ENCODE assay signal across 13 cellular contexts in genomic region chr11:35282226-35282882, GRCh38.
DNase-seq lines count a peak whose midpoint lies in the region; ATAC-seq and TF ChIP-seq lines count a peak whose summit lies in the region.
"Had no signal": no experiment of that assay in that cellular context is flagged by ENCODE, and none has a peak within 500 bp of the region (broad histone marks: within the 10 kb centered on the region; RNA-seq: fewer than 3 reads in every experiment).

No MANE protein-coding gene starts in this region.

- H3K4me3 ChIP-seq in AG04450 (ENCODE audit: low read depth, low read length) (no peak overlapping the region), Panc1 (ENCODE audit: low read depth in 2 of 2, low read length in 2 of 2) (no peak overlapping the region)
- H3K4me3 ChIP-seq: BLaER1, neural progenitor cell had no signal

- BruUV-seq in Panc1 (replicated peaks; lab: Mats Ljungman, UMichigan) = no TSS peak

- peaks cover 6% of the 10 kb centered on the region for H3K4me1 Mint-ChIP-seq in central memory CD8-positive, alpha-beta T cell
- peaks cover 11 to 42% of the 10 kb centered on the region in 2 donors for H3K4me1 Mint-ChIP-seq in natural killer cell treated with Interleukin-12 subunit alpha and Interleukin-12 subunit beta and Interleukin-15 and Interleukin-18, amount 100 ng/mL, for 72 hours (ENCODE audit: low read depth in 2 of 2)
- H3K4me1 Mint-ChIP-seq: neural progenitor cell had no signal

- intact Hi-C loops in Panc1 (cut with micrococcal nuclease; ENCODE audit: unreplicated experiment) = no loop called here

- H3K27me3 Mint-ChIP-seq in central memory CD8-positive, alpha-beta T cell = no peaks in the 10 kb centered on the region
- H3K27me3 Mint-ChIP-seq in natural killer cell treated with Interleukin-12 subunit alpha and Interleukin-12 subunit beta and Interleukin-15 and Interleukin-18, amount 100 ng/mL, for 72 hours = no peaks in the 10 kb centered on the region

- peak; percentile 73 for ATAC-seq in Panc1
- no peak for ATAC-seq in central memory CD8-positive, alpha-beta T cell (replicated peaks; ENCODE audit: extremely low read depth, poor library complexity, severe bottlenecking)
- peak; percentile 91 to 92 for ATAC-seq in natural killer cell treated with Interleukin-12 subunit alpha and Interleukin-12 subunit beta and Interleukin-15 and Interleukin-18, amount 100 ng/mL, for 72 hours
- ATAC-seq in GM18867 (IDR thresholded peaks at IDR 0.05; ENCODE audit: unreplicated experiment) = no peak

- DNase-seq in AG04450 (ENCODE audit: low read depth, low spot score) (peak; percentile 45), Panc1 (ENCODE audit: low read depth, low spot score) (no peak), ecto neural progenitor cell (ENCODE audit: low spot score) (no peak), DMS53 treated with DMSO at 0.1 percent for 48 hours (lab: John Stamatoyannopoulos, UW; ENCODE audit: unreplicated experiment) (no peak), NCI-H748 treated with DMSO at 0.1 percent for 48 hours (lab: John Stamatoyannopoulos, UW) (no peak)
- DNase-seq in central memory CD8-positive, alpha-beta T cell (ENCODE audit: low spot score in 2 of 2) = no peak
- no peak for DNase-seq in natural killer cell treated with Interleukin-12 subunit alpha and Interleukin-12 subunit beta and Interleukin-15 and Interleukin-18, amount 100 ng/mL, for 72 hours (ENCODE audit: low spot score)
- DNase-seq: hypothalamus; NCI-H1417; stimulated activated CD4-positive, alpha-beta T cell treated with anti-CD3 and anti-CD28 coated beads, Interleukin-4, amount 100 ng/mL, for 1 hour had no signal

- H3K4me3 Mint-ChIP-seq in central memory CD8-positive, alpha-beta T cell = no peak overlapping the region
- peak overlapping the region; percentile 51 for H3K4me3 Mint-ChIP-seq in natural killer cell treated with Interleukin-12 subunit alpha and Interleukin-12 subunit beta and Interleukin-15 and Interleukin-18, amount 100 ng/mL, for 72 hours
- H3K4me3 Mint-ChIP-seq: neural progenitor cell had no signal

- peak overlapping the region; percentile 27 for H3K27ac Mint-ChIP-seq in central memory CD8-positive, alpha-beta T cell (ENCODE audit: low read depth)
- H3K27ac Mint-ChIP-seq in natural killer cell treated with Interleukin-12 subunit alpha and Interleukin-12 subunit beta and Interleukin-15 and Interleukin-18, amount 100 ng/mL, for 72 hours = peak overlapping the region; percentile 12 to 38
- H3K27ac Mint-ChIP-seq: neural progenitor cell had no signal

- H3K27ac ChIP-seq in AG04450 (ENCODE audit: low read depth, low read length) (no peak overlapping the region), Panc1 (ENCODE audit: low read length) (0 out of 2 replicates have a peak overlapping the region, but pooled peaks have one; percentile 7)
- H3K27ac ChIP-seq: BLaER1, neural progenitor cell had no signal

- H3K36me3 ChIP-seq in Panc1 (ENCODE audit: control insufficient read depth, insufficient read depth, low read length) = no peaks in the 10 kb centered on the region
- H3K36me3 ChIP-seq: BLaER1, neural progenitor cell had no signal

- no peaks in the 10 kb centered on the region; the same call in 1 of the 2 replicates for H3K9me3 ChIP-seq in AG04450 (ENCODE audit: control insufficient read depth, insufficient read depth, low read length)
- no peaks in the 10 kb centered on the region for H3K9me3 ChIP-seq in Panc1 (ENCODE audit: control insufficient read depth, insufficient read depth, low read depth, low read length)
- H3K9me3 ChIP-seq: BLaER1 had no signal

- H3K9me3 Mint-ChIP-seq in central memory CD8-positive, alpha-beta T cell = no peaks in the 10 kb centered on the region
- H3K9me3 Mint-ChIP-seq in natural killer cell treated with Interleukin-12 subunit alpha and Interleukin-12 subunit beta and Interleukin-15 and Interleukin-18, amount 100 ng/mL, for 72 hours = peaks cover 6% of the 10 kb centered on the region

- CTCF ChIA-PET in AG04450 (lab: Charles Lee) = no interaction called here
- CTCF ChIA-PET in Panc1 (lab: Charles Lee) = no interaction called here

- H3K4me1 ChIP-seq in Panc1 (ENCODE audit: control insufficient read depth, insufficient read depth, low read length) = no peaks in the 10 kb centered on the region
- H3K4me1 ChIP-seq: neural progenitor cell had no signal

- in situ Hi-C loops in Panc1 (cut with HindIII; ENCODE audit: low pct_unique_long_range_greater_than_20kb, low sequenced_read_pairs) = no loop called here

- TF ChIP-seq CTCF in AG04450 (IDR thresholded peaks at IDR 0.05; ENCODE audit: low read depth, low read length) (no peak), Panc1 (IDR thresholded peaks at IDR 0.05) (no peak)

- POLR2A ChIA-PET in AG04450 (lab: Yijun Ruan, JAX) (no interaction called here), Panc1 (lab: Charles Lee) (no interaction called here)

- H3K27me3 ChIP-seq in AG04450 (ENCODE audit: control insufficient read depth, insufficient read depth, low read length) = no peaks in the 10 kb centered on the region
- H3K27me3 ChIP-seq in Panc1 (ENCODE audit: control insufficient read depth, insufficient read depth, low read length) = no peaks in the 10 kb centered on the region
- H3K27me3 ChIP-seq: BLaER1, neural progenitor cell had no signal

- H3K36me3 Mint-ChIP-seq in central memory CD8-positive, alpha-beta T cell (ENCODE audit: insufficient read depth) = no peaks in the 10 kb centered on the region
- no peaks in the 10 kb centered on the region for H3K36me3 Mint-ChIP-seq in natural killer cell treated with Interleukin-12 subunit alpha and Interleukin-12 subunit beta and Interleukin-15 and Interleukin-18, amount 100 ng/mL, for 72 hours
- H3K36me3 Mint-ChIP-seq: neural progenitor cell had no signal

Comparison
In these comparisons a context has a peak if more than half of its experiments do, and no peak if none do; other contexts are left out.
1. ATAC-seq: peak in Panc1 (single experiment) and natural killer cell treated with Interleukin-12 subunit alpha and Interleukin-12 subunit beta and Interleukin-15 and Interleukin-18, amount 100 ng/mL, for 72 hours (2 of 2); none in central memory CD8-positive, alpha-beta T cell (single experiment) and GM18867 (single experiment).